In the genomic region with DNA sequence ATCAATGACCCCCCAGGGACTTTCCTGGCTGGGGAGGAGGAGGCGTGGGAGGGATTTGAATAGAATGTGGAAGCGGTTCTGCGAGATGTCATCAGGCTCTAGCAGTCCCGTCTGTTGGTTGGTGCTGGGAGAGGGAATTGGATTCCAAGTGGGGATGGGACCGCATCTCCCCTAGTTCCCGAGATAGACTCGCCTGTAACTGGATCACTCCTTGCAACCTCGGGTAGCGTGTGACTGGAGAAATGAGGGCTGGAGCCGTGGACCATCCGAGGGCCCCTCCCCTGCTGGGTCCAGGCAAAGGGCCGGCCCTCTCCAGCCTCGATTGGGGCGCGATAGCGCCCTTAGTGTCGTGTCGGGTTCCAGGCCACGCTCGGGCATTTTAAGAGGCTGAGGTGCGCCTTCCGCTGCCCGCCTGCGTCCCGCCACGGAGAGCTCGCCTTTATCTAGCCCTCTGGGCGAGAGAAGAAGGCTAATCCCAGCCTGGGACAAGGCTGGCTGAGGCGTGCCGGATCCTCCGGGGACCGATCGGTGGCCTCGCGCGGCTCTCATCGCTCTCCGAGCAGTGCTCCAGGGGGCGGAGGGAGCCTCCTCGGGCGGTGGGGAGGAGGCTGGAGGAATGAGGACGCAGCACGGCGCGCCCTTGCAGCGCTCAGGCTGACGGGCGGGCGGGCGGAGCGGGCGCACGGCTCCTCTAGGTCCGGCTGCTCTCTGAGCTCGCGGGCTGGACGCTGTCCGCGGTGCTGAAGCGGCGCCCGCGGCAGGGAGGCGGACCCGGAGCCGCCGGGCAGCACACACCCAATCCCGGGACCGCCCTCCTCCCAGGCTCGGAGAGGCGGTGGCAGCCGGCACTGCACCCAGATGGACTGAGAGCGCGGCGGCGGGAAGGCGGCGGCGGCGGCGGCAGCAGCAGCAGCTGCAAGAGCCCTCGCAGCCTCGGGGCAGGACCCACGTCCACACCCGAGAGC, we compare ENCODE assay signal across 1 cellular context.
TF ChIP-seq lines count a peak whose summit lies in the region.

No MANE protein-coding gene starts in this region.

TF ChIP-seq in HepG2, 621 proteins besides CTCF, POLR2A, EP300 and RAD21 (continued from another document and continues in another):
- TF ChIP-seq MYPOP (CRISPR knock-in tag; IDR thresholded peaks at IDR 0.05) (peak; percentile 98), SYNCRIP (IDR thresholded peaks at IDR 0.05; ENCODE audit: insufficient read depth, low read depth, low read length) (no peak), STAT5B (CRISPR knock-in tag; IDR thresholded peaks at IDR 0.05) (peak; percentile 99), TEAD2 (CRISPR knock-in tag; IDR thresholded peaks at IDR 0.05) (peak; percentile 95), TOE1 (CRISPR knock-in tag; IDR thresholded peaks at IDR 0.05) (peak; percentile 89; the same call in 1 of the 2 replicates), AGO1 (IDR thresholded peaks at IDR 0.05; ENCODE audit: low read depth, low read length, poor library complexity, severe bottlenecking) (no peak), MBD4 (IDR thresholded peaks at IDR 0.05; ENCODE audit: borderline replicate concordance, low read length) (no peak), PHF21A (CRISPR knock-in tag; IDR thresholded peaks at IDR 0.05) (peak; percentile 83), ZNF224 (CRISPR knock-in tag; IDR thresholded peaks at IDR 0.05) (peak; percentile 93), HOXA5 (CRISPR knock-in tag; IDR thresholded peaks at IDR 0.05) (peak; percentile 99), FOXK1 (CRISPR knock-in tag; IDR thresholded peaks at IDR 0.05; ENCODE audit: borderline replicate concordance, low read depth) (peak; percentile 78; the same call in 1 of the 2 replicates), ERF (CRISPR knock-in tag; IDR thresholded peaks at IDR 0.05) (peak; percentile 100), HMG20A (CRISPR knock-in tag; IDR thresholded peaks at IDR 0.05; ENCODE audit: borderline replicate concordance) (peak; percentile 72; the same call in 1 of the 2 replicates), MAFK (conservative IDR thresholded peaks at IDR 0.05 in 1 of 2, IDR thresholded peaks at IDR 0.05 in 1 of 2; ENCODE audit: low read length in 2 of 2) (no peak), GPBP1L1 (CRISPR knock-in tag; IDR thresholded peaks at IDR 0.05) (no peak), STAG1 (CRISPR knock-in tag; IDR thresholded peaks at IDR 0.05) (peak; percentile 46; the same call in 1 of the 2 replicates), THAP9 (CRISPR knock-in tag; IDR thresholded peaks at IDR 0.05; ENCODE audit: borderline replicate concordance) (peak; percentile 47; the same call in 1 of the 2 replicates), GLMP (CRISPR knock-in tag; IDR thresholded peaks at IDR 0.05; ENCODE audit: borderline replicate concordance) (peak; percentile 83; the same call in 1 of the 2 replicates), ZNF652 (CRISPR knock-in tag; IDR thresholded peaks at IDR 0.05; ENCODE audit: borderline replicate concordance, low read depth) (no peak), KLF9 (CRISPR knock-in tag; IDR thresholded peaks at IDR 0.05; ENCODE audit: low read depth) (peak; percentile 93; the same call in 1 of the 2 replicates), PITX1 (CRISPR knock-in tag; IDR thresholded peaks at IDR 0.05) (peak; percentile 89), ZNF382 (CRISPR knock-in tag; IDR thresholded peaks at IDR 0.05; ENCODE audit: borderline replicate concordance) (no peak), THRA (CRISPR knock-in tag; IDR thresholded peaks at IDR 0.05; ENCODE audit: borderline replicate concordance) (peak; percentile 93), YEATS2 (CRISPR knock-in tag; IDR thresholded peaks at IDR 0.05; ENCODE audit: borderline replicate concordance) (peak; percentile 79; the same call in 1 of the 2 replicates), ZNF792 (CRISPR knock-in tag; IDR thresholded peaks at IDR 0.05) (peak; percentile 99), FIP1L1 (IDR thresholded peaks at IDR 0.05; ENCODE audit: borderline replicate concordance, insufficient read depth, low read depth, low read length) (no peak), NR1H2 (CRISPR knock-in tag; IDR thresholded peaks at IDR 0.05; ENCODE audit: borderline replicate concordance, low read depth) (peak; percentile 87; the same call in 1 of the 2 replicates), NFE2 (CRISPR knock-in tag; IDR thresholded peaks at IDR 0.05) (no peak), TBX2 (CRISPR knock-in tag; IDR thresholded peaks at IDR 0.05; ENCODE audit: borderline replicate concordance) (peak; percentile 94), BCL3 (CRISPR knock-in tag; IDR thresholded peaks at IDR 0.05) (peak; percentile 99)
- TF ChIP-seq, protein P1, sequence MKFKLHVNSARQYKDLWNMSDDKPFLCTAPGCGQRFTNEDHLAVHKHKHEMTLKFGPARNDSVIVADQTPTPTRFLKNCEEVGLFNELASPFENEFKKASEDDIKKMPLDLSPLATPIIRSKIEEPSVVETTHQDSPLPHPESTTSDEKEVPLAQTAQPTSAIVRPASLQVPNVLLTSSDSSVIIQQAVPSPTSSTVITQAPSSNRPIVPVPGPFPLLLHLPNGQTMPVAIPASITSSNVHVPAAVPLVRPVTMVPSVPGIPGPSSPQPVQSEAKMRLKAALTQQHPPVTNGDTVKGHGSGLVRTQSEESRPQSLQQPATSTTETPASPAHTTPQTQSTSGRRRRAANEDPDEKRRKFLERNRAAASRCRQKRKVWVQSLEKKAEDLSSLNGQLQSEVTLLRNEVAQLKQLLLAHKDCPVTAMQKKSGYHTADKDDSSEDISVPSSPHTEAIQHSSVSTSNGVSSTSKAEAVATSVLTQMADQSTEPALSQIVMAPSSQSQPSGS (CRISPR knock-in tag; IDR thresholded peaks at IDR 0.05): peak; percentile 94
- TF ChIP-seq, protein P2, sequence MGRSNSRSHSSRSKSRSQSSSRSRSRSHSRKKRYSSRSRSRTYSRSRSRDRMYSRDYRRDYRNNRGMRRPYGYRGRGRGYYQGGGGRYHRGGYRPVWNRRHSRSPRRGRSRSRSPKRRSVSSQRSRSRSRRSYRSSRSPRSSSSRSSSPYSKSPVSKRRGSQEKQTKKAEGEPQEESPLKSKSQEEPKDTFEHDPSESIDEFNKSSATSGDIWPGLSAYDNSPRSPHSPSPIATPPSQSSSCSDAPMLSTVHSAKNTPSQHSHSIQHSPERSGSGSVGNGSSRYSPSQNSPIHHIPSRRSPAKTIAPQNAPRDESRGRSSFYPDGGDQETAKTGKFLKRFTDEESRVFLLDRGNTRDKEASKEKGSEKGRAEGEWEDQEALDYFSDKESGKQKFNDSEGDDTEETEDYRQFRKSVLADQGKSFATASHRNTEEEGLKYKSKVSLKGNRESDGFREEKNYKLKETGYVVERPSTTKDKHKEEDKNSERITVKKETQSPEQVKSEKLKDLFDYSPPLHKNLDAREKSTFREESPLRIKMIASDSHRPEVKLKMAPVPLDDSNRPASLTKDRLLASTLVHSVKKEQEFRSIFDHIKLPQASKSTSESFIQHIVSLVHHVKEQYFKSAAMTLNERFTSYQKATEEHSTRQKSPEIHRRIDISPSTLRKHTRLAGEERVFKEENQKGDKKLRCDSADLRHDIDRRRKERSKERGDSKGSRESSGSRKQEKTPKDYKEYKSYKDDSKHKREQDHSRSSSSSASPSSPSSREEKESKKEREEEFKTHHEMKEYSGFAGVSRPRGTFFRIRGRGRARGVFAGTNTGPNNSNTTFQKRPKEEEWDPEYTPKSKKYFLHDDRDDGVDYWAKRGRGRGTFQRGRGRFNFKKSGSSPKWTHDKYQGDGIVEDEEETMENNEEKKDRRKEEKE (IDR thresholded peaks at IDR 0.05): no peak
- TF ChIP-seq, protein P3, sequence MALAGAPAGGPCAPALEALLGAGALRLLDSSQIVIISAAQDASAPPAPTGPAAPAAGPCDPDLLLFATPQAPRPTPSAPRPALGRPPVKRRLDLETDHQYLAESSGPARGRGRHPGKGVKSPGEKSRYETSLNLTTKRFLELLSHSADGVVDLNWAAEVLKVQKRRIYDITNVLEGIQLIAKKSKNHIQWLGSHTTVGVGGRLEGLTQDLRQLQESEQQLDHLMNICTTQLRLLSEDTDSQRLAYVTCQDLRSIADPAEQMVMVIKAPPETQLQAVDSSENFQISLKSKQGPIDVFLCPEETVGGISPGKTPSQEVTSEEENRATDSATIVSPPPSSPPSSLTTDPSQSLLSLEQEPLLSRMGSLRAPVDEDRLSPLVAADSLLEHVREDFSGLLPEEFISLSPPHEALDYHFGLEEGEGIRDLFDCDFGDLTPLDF (CRISPR knock-in tag; IDR thresholded peaks at IDR 0.05): peak; percentile 86
- TF ChIP-seq, protein P4, sequence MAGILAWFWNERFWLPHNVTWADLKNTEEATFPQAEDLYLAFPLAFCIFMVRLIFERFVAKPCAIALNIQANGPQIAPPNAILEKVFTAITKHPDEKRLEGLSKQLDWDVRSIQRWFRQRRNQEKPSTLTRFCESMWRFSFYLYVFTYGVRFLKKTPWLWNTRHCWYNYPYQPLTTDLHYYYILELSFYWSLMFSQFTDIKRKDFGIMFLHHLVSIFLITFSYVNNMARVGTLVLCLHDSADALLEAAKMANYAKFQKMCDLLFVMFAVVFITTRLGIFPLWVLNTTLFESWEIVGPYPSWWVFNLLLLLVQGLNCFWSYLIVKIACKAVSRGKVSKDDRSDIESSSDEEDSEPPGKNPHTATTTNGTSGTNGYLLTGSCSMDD (CRISPR knock-in tag; IDR thresholded peaks at IDR 0.05): peak; percentile 94
- TF ChIP-seq, protein P5, sequence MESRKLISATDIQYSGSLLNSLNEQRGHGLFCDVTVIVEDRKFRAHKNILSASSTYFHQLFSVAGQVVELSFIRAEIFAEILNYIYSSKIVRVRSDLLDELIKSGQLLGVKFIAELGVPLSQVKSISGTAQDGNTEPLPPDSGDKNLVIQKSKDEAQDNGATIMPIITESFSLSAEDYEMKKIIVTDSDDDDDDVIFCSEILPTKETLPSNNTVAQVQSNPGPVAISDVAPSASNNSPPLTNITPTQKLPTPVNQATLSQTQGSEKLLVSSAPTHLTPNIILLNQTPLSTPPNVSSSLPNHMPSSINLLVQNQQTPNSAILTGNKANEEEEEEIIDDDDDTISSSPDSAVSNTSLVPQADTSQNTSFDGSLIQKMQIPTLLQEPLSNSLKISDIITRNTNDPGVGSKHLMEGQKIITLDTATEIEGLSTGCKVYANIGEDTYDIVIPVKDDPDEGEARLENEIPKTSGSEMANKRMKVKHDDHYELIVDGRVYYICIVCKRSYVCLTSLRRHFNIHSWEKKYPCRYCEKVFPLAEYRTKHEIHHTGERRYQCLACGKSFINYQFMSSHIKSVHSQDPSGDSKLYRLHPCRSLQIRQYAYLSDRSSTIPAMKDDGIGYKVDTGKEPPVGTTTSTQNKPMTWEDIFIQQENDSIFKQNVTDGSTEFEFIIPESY (CRISPR knock-in tag; IDR thresholded peaks at IDR 0.05): peak; percentile 34; the same call in 1 of the 2 replicates
